28 cellular contexts compared by ENCODE assay signal in genomic region chr4:151895671-151896070, GRCh38.
"Had no signal": no experiment of that assay in that cellular context is flagged by ENCODE, and none has a peak within 500 bp of the region (broad histone marks: within the 10 kb centered on the region; RNA-seq: fewer than 3 reads in every experiment).

No MANE protein-coding gene starts in this region.

- H3K27ac ChIP-seq: stomach, suprapubic skin, testis, thoracic aorta, thyroid gland, tibial artery, tibial nerve, transverse colon, upper lobe of left lung, upper lobe of right lung, uterus, vagina had no signal

- H3K36me3 Mint-ChIP-seq: stimulated activated effector memory CD8-positive, alpha-beta T cell treated with anti-CD3 and anti-CD28 coated beads, Interleukin-12 subunit alpha, Interleukin-12 subunit beta, amount 100 ng/mL, for 72 hours; stimulated activated memory B cell treated with anti-CD40 and anti-IgM and Interleukin-4, amounts not matched to agents 10 μg/mL and 1 μg/mL and 100 μg/mL, for 72 hours; stimulated activated naive B cell treated with anti-CD40 and anti-IgM and Interleukin-4, amounts not matched to agents 10 μg/mL and 1 μg/mL and 100 μg/mL, for 72 hours had no signal

- H3K27me3 ChIP-seq: stomach, suprapubic skin, testis, thyroid gland, tibial artery, tibial nerve, transverse colon, upper lobe of left lung, upper lobe of right lung, uterus, vagina had no signal

- H3K4me3 ChIP-seq: stomach, suprapubic skin, testis, thoracic aorta, thyroid gland, tibial artery, tibial nerve, transverse colon, upper lobe of left lung, upper lobe of right lung, uterus, vagina had no signal

- H3K9me3 ChIP-seq: testis, thoracic aorta, thyroid gland, tibial artery, transverse colon, upper lobe of left lung, upper lobe of right lung, uterus, vagina had no signal

- H3K27ac Mint-ChIP-seq: stimulated activated effector memory CD8-positive, alpha-beta T cell treated with anti-CD3 and anti-CD28 coated beads, Interleukin-12 subunit alpha, Interleukin-12 subunit beta, amount 100 ng/mL, for 72 hours; stimulated activated memory B cell treated with anti-CD40 and anti-IgM and Interleukin-4, amounts not matched to agents 10 μg/mL and 1 μg/mL and 100 μg/mL, for 72 hours; stimulated activated naive CD8-positive, alpha-beta T cell treated with anti-CD3 and anti-CD28 coated beads, Interleukin-15, Interleukin-2, amounts not matched to agents 100 ng/mL and 50 ng/mL, for 24 hours; type B pancreatic cell had no signal

- H3K36me3 ChIP-seq: stomach, suprapubic skin, thoracic aorta, thyroid gland, tibial artery, tibial nerve, transverse colon, upper lobe of left lung, upper lobe of right lung, uterus, vagina had no signal

- ATAC-seq: stimulated activated effector memory CD8-positive, alpha-beta T cell treated with anti-CD3 and anti-CD28 coated beads, Interleukin-12 subunit alpha, Interleukin-12 subunit beta, amount 100 ng/mL, for 72 hours; stimulated activated memory B cell treated with anti-CD40 and anti-IgM and Interleukin-4, amounts not matched to agents 10 μg/mL and 1 μg/mL and 100 μg/mL, for 72 hours; stimulated activated naive B cell treated with anti-CD40 and anti-IgM and Interleukin-4, amounts not matched to agents 10 μg/mL and 1 μg/mL and 100 μg/mL, for 72 hours; stimulated activated naive CD8-positive, alpha-beta T cell treated with anti-CD3 and anti-CD28 coated beads, Interleukin-15, amount 100 ng/mL, for 72 hours; stimulated activated naive CD8-positive, alpha-beta T cell treated with anti-CD3 and anti-CD28 coated beads, Interleukin-15, Interleukin-2, amounts not matched to agents 100 U/mL and 50 U/mL, for 24 hours; upper lobe of right lung had no signal

- H3K4me1 Mint-ChIP-seq: stimulated activated memory B cell treated with anti-CD40 and anti-IgM and Interleukin-4, amounts not matched to agents 10 μg/mL and 1 μg/mL and 100 μg/mL, for 72 hours; stimulated activated naive B cell treated with anti-CD40 and anti-IgM and Interleukin-4, amounts not matched to agents 10 μg/mL and 1 μg/mL and 100 μg/mL, for 72 hours; stimulated activated naive CD8-positive, alpha-beta T cell treated with anti-CD3 and anti-CD28 coated beads, Interleukin-15, amount 100 ng/mL, for 72 hours had no signal

- H3K27me3 Mint-ChIP-seq: stimulated activated memory B cell treated with anti-CD40 and anti-IgM and Interleukin-4, amounts not matched to agents 10 μg/mL and 1 μg/mL and 100 μg/mL, for 72 hours; stimulated activated naive CD8-positive, alpha-beta T cell treated with anti-CD3 and anti-CD28 coated beads, Interleukin-15, amount 100 ng/mL, for 72 hours; stimulated activated naive CD8-positive, alpha-beta T cell treated with anti-CD3 and anti-CD28 coated beads, Interleukin-15, Interleukin-2, amounts not matched to agents 100 ng/mL and 50 ng/mL, for 24 hours; type B pancreatic cell had no signal

- H3K9me3 Mint-ChIP-seq: stimulated activated effector memory CD8-positive, alpha-beta T cell treated with anti-CD3 and anti-CD28 coated beads, Interleukin-12 subunit alpha, Interleukin-12 subunit beta, amount 100 ng/mL, for 72 hours; stimulated activated naive B cell treated with anti-CD40 and anti-IgM and Interleukin-4, amounts not matched to agents 10 μg/mL and 1 μg/mL and 100 μg/mL, for 72 hours had no signal

- H3K4me3 Mint-ChIP-seq: stimulated activated effector memory CD8-positive, alpha-beta T cell treated with anti-CD3 and anti-CD28 coated beads, Interleukin-12 subunit alpha, Interleukin-12 subunit beta, amount 100 ng/mL, for 72 hours; stimulated activated memory B cell treated with anti-CD40 and anti-IgM and Interleukin-4, amounts not matched to agents 10 μg/mL and 1 μg/mL and 100 μg/mL, for 72 hours; stimulated activated naive B cell treated with anti-CD40 and anti-IgM and Interleukin-4, amounts not matched to agents 10 μg/mL and 1 μg/mL and 100 μg/mL, for 72 hours; stimulated activated naive CD8-positive, alpha-beta T cell treated with anti-CD3 and anti-CD28 coated beads, Interleukin-15, amount 100 ng/mL, for 72 hours; stimulated activated naive CD8-positive, alpha-beta T cell treated with anti-CD3 and anti-CD28 coated beads, Interleukin-15, Interleukin-2, amounts not matched to agents 100 ng/mL and 50 ng/mL, for 24 hours; type B pancreatic cell had no signal

- DNase-seq: stimulated activated CD4-positive, alpha-beta T cell treated with anti-CD3 and anti-CD28 coated beads, Interleukin-2, amount 100 ng/mL, for 48 hours; stimulated activated CD4-positive, alpha-beta T cell treated with anti-CD3 and anti-CD28 coated beads, Interleukin-4, amount 100 ng/mL, for 1 hour; stimulated activated CD4-positive, alpha-beta T cell treated with anti-CD3 and anti-CD28 coated beads, Interleukin-4, amount 100 ng/mL, for 24 hours; stimulated activated CD4-positive, alpha-beta T cell treated with anti-CD3 and anti-CD28 coated beads, Interleukin-4, amount 100 ng/mL, for 4 hours; stimulated activated CD8-positive, alpha-beta memory T cell treated with anti-CD3 and anti-CD28 coated beads, Interleukin-4, amount 100 ng/mL, for 48 hours; stimulated activated naive B cell treated with anti-CD40 and anti-IgM and Interleukin-4, amounts not matched to agents 10 μg/mL and 1 μg/mL and 100 μg/mL, for 72 hours; stimulated activated naive CD4-positive, alpha-beta T cell; stimulated activated naive CD4-positive, alpha-beta T cell treated with Interleukin-2 at 50 U/mL for 16 hours; stimulated activated naive CD8-positive, alpha-beta T cell treated with anti-CD3 and anti-CD28 coated beads, Interleukin-15, amount 100 ng/mL, for 72 hours; stimulated activated naive CD8-positive, alpha-beta T cell treated with anti-CD3 and anti-CD28 coated beads, Interleukin-15, Interleukin-2, amounts not matched to agents 100 U/mL and 50 U/mL, for 24 hours; stomach; substantia nigra; testis; thyroid gland; tibial artery; transverse colon; trophoblast cell; upper lobe of left lung; upper lobe of right lung; uterus had no signal

- H3K4me1 ChIP-seq: stomach, testis, thyroid gland, tibial artery, tibial nerve, transverse colon, upper lobe of left lung, upper lobe of right lung, uterus, vagina had no signal
